ENCODE assay signal across 25 cellular contexts in the genomic region with DNA sequence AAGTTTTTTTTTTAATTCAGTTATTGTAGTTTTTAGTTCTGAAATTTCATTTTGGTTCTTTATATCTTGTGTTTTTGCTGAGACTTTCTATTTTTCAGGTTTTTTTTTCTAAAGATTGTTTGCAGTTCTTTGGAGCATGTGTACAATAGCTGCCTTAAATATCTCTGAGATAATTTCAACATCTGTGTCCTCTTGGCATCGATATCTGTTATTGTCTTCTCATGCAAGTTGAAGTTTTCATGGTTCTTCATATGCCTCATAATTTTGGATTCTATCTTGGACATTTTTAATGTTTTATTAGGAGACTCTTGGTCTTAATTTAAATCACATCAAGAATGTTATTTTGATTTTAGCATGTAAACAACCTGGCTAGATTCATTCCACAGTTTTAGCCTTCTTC. TPM values are rescaled to one million over a fixed set of nuclear protein-coding genes. Genes with fewer than 3 reads are reported as not detected.
"Had no signal": no experiment of that assay in that cellular context is flagged by ENCODE, and none has a peak within 500 bp of the region (broad histone marks: within the 10 kb centered on the region; RNA-seq: fewer than 3 reads in every experiment).

No MANE protein-coding gene starts in this region.

- H3K4me1 ChIP-seq: esophagus muscularis mucosa, prostate gland, thyroid gland had no signal

- H3K9me3 ChIP-seq: esophagus muscularis mucosa, prostate gland, thyroid gland had no signal

- H3K27ac ChIP-seq: esophagus muscularis mucosa, hepatocyte, prostate gland, thyroid gland, WERI-Rb-1 had no signal

- H3K4me3 ChIP-seq: dorsolateral prefrontal cortex, esophagus muscularis mucosa, hepatocyte, lung, prostate gland, thyroid gland had no signal

- DNase-seq: activated CD4-positive, alpha-beta T cell treated with anti-CD3 and anti-CD28 coated beads, Interleukin-2, amount 10 ng/mL, durations not matched to agents 7 days and 5 days; activated CD4-positive, CD25-positive, alpha-beta regulatory T cell treated with anti-CD3 and anti-CD28 coated beads, Interleukin-2, amount 50 U/mL, for 72 hours; activated CD8-positive, alpha-beta memory T cell treated with anti-CD3 and anti-CD28 coated beads, Interleukin-2, amount 10 ng/mL, durations not matched to agents 7 days and 5 days; activated CD8-positive, alpha-beta T cell treated with anti-CD3 and anti-CD28 coated beads for 36 hours; activated gamma-delta T cell; activated naive CD4-positive, alpha-beta T cell treated with anti-CD3 and anti-CD28 coated beads, Interleukin-2, amount 50 U/mL, for 16 hours; activated naive CD8-positive, alpha-beta T cell treated with anti-CD3 and anti-CD28 coated beads, Interleukin-2, amount 50 U/mL, for 24 hours; activated T-cell treated with anti-CD3 and anti-CD28 coated beads for 4 hours; dorsolateral prefrontal cortex; effector memory CD8-positive, alpha-beta T cell; glutamatergic neuron; immature natural killer cell; natural killer cell; stimulated activated CD4-positive, alpha-beta T cell treated with anti-CD3 and anti-CD28 coated beads, Interleukin-12 subunit alpha, Interleukin-12 subunit beta, amount 100 ng/mL, for 4 hours; stimulated activated CD4-positive, alpha-beta T cell treated with anti-CD3 and anti-CD28 coated beads, Interleukin-4, amount 100 ng/mL, for 4 hours; stimulated activated naive CD8-positive, alpha-beta T cell treated with anti-CD3 and anti-CD28 coated beads, Interleukin-15, Interleukin-2, amounts not matched to agents 100 U/mL and 50 U/mL, for 24 hours; substantia nigra; T-helper 1 cell; thyroid gland; WERI-Rb-1 had no signal

- H2AFZ ChIP-seq: hepatocyte had no signal

- H3K4me2 ChIP-seq: hepatocyte had no signal

- H3K79me2 ChIP-seq: hepatocyte had no signal

- ATAC-seq: activated CD8-positive, alpha-beta memory T cell treated with anti-CD3 and anti-CD28 coated beads, Interleukin-2, amount 10 ng/mL, durations not matched to agents 7 days and 5 days; activated CD8-positive, alpha-beta T cell treated with anti-CD3 and anti-CD28 coated beads for 36 hours; activated naive CD8-positive, alpha-beta T cell treated with anti-CD3 and anti-CD28 coated beads, Interleukin-2, amount 50 U/mL, for 24 hours; effector memory CD8-positive, alpha-beta T cell; left lobe of liver; natural killer cell; stimulated activated naive CD8-positive, alpha-beta T cell treated with anti-CD3 and anti-CD28 coated beads, Interleukin-15, Interleukin-2, amounts not matched to agents 100 U/mL and 50 U/mL, for 24 hours had no signal

- H3K27me3 ChIP-seq: dorsolateral prefrontal cortex, esophagus muscularis mucosa, hepatocyte, thyroid gland had no signal

- H3K36me3 ChIP-seq: prostate gland, thyroid gland had no signal

RNA-seq across cellular contexts. Expression of a gene that starts 45.0 kb away (rescaled TPM):
- total RNA-seq: activated CD8-positive, alpha-beta T cell treated with anti-CD3 and anti-CD28 coated beads for 36 hours; natural killer cell had no signal
